In the genomic region with DNA sequence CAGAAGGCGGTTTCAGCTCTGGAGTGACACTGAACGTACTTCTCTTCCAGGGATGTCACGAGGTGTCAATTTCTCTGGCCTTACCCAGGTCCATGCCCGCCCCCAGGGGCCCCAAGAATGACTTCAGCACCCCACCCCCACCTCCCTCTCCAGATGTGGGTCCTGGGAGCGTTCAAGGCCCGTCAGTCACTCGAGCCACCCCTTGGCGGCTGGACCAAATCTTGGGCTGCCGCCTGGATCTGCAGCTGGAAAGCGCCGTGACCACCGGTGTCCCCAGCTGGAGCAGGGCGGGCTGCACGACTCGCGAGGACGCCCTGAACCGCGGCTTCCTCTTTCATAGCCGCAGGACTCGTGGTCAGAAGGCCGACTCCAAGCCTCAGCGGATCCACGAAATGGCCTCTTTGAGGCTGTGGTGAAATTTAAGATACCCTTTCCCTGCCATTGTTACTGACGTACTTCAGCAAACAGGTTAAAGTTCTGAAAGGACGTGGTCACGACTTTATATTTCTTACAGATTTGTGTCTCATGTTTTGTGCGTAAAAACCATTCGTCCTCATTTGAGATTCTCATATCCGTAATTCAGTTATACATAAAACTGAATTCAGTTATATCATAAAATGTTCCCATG, we compare ENCODE assay signal across 8 cellular contexts. TPM values are rescaled to one million over a fixed set of nuclear protein-coding genes. Genes with fewer than 3 reads are reported as not detected.
DNase-seq lines count a peak whose midpoint lies in the region; ATAC-seq and TF ChIP-seq lines count a peak whose summit lies in the region.

No MANE protein-coding gene starts in this region.

- H3K36me3 ChIP-seq in adipocyte (ENCODE audit: control insufficient read depth, insufficient read depth, low read length, severe bottlenecking) (peaks cover 13% of the 10 kb centered on the region), osteoblast (ENCODE audit: insufficient read depth, low read length) (peaks cover 12% of the 10 kb centered on the region), upper lobe of left lung (peaks cover 0 to 8% (median 0%) of the 10 kb centered on the region in 4 donors)

- no peaks in the 10 kb centered on the region for H4K20me1 ChIP-seq in osteoblast (ENCODE audit: insufficient read depth, low read length)

- H3K9me3 ChIP-seq in adipocyte (ENCODE audit: control insufficient read depth, low read length), result no peaks in the 10 kb centered on the region
- no peaks in the 10 kb centered on the region for H3K9me3 ChIP-seq in osteoblast (ENCODE audit: low read depth, low read length)
- H3K9me3 ChIP-seq in upper lobe of left lung, result no peaks in the 10 kb centered on the region

- H3K27ac ChIP-seq in osteoblast (ENCODE audit: low read depth, low read length) (peak overlapping the region; percentile 86), upper lobe of left lung (peak overlapping the region; percentile 88 to 97 (median 92))

- H2AFZ ChIP-seq in osteoblast (ENCODE audit: low read length), result peak overlapping the region; percentile 97

- H3K4me1 ChIP-seq in adipocyte (ENCODE audit: control insufficient read depth, insufficient read depth, low read length), result peaks cover 25% of the 10 kb centered on the region
- H3K4me1 ChIP-seq in osteoblast (ENCODE audit: insufficient read depth, low read length), result peaks cover 3% of the 10 kb centered on the region
- H3K4me1 ChIP-seq in upper lobe of left lung, result peaks cover 7 to 17% (median 14%) of the 10 kb centered on the region in 4 donors

- H3K4me3 ChIP-seq in adipocyte (ENCODE audit: low read length) (peak overlapping the region; percentile 89), osteoblast (ENCODE audit: insufficient read depth, low read length) (peak overlapping the region; percentile 79), upper lobe of left lung (peak overlapping the region; percentile 47 to 63 (median 54))

- TF ChIP-seq CTCF in osteoblast (IDR thresholded peaks at IDR 0.05; ENCODE audit: extremely low read depth, low read depth, low read length), result no peak
- TF ChIP-seq CTCF in upper lobe of left lung (IDR thresholded peaks at IDR 0.05), result no peak

- H3K9ac ChIP-seq in adipocyte (ENCODE audit: low read length), result peak overlapping the region; percentile 85

- peak overlapping the region; percentile 100 for H3K4me2 ChIP-seq in osteoblast (ENCODE audit: insufficient read depth, low read length)

- TF ChIP-seq EP300 in upper lobe of left lung (IDR thresholded peaks at IDR 0.05), result no peak

- 3% methylated on average over 19 to 22 of the region's 30 CpGs for WGBS in upper lobe of left lung, 2 donors

- DNase-seq in ELR (ENCODE audit: low read depth), result peak; percentile 77
- DNase-seq in H4 (ENCODE audit: low spot score), result peak; percentile 62
- DNase-seq in Kasumi-1 (lab: John Stamatoyannopoulos, UW), result peak; percentile 64 to 73
- DNase-seq in adipocyte (ENCODE audit: low read depth), result peak; percentile 84
- DNase-seq in Right ventricle myocardium superior, result peak; percentile 89
- DNase-seq in osteoblast (ENCODE audit: insufficient read length, low spot score, missing footprints), result peak; percentile 86
- peak; percentile 86 to 92 for DNase-seq in upper lobe of left lung

- no peak for TF ChIP-seq POLR2A in upper lobe of left lung (IDR thresholded peaks at IDR 0.05)

- H3K79me2 ChIP-seq in osteoblast (ENCODE audit: insufficient read depth, low read length), result no peaks in the 10 kb centered on the region

- ATAC-seq in SK-N-SH treated with all-trans-retinoic acid at 6 μM for 48 hours, result peak; percentile 54
- peak; percentile 80 for ATAC-seq in Right ventricle myocardium superior (ENCODE audit: poor library complexity)
- ATAC-seq in upper lobe of left lung (ENCODE audit: low FRiP score in 2 of 2), result peak; percentile 85 to 86

- H3K27me3 ChIP-seq in adipocyte (replicated peaks; ENCODE audit: control insufficient read depth, insufficient read depth, low read length), result no peaks in the 10 kb centered on the region
- H3K27me3 ChIP-seq in osteoblast (ENCODE audit: insufficient read depth, low read length), result no peaks in the 10 kb centered on the region
- no peaks in the 10 kb centered on the region for H3K27me3 ChIP-seq in upper lobe of left lung

- intact Hi-C loops in Right ventricle myocardium superior (cut with DNase I), result no loop called here

TF ChIP-seq in SK-N-SH treated with all-trans-retinoic acid at 6 μM for 48 hours, 23 proteins besides CTCF, POLR2A, EP300 and RAD21:
- TF ChIP-seq PPARA (CRISPR knock-in tag; IDR thresholded peaks at IDR 0.05; ENCODE audit: borderline replicate concordance) (no peak), CREB5 (CRISPR knock-in tag; IDR thresholded peaks at IDR 0.05; ENCODE audit: low read depth) (no peak), RARB (CRISPR knock-in tag; IDR thresholded peaks at IDR 0.05) (no peak), ZFP3 (CRISPR knock-in tag; IDR thresholded peaks at IDR 0.05) (no peak), SNAI2 (CRISPR knock-in tag; IDR thresholded peaks at IDR 0.05) (no peak), TCF4 (CRISPR knock-in tag; IDR thresholded peaks at IDR 0.05; ENCODE audit: borderline replicate concordance) (peak; percentile 40; the same call in 1 of the 2 replicates), ISL1 (CRISPR knock-in tag; IDR thresholded peaks at IDR 0.05) (no peak)
TF ChIP-seq in SK-N-SH treated with all-trans-retinoic acid at 6 μM for 48 hours: peak in this region for 1.

RNA-seq across cellular contexts. Expression of gene TRIM38, which starts 29.3 kb away (rescaled TPM):
- total RNA-seq in H4 (2014; rRNA removed; shearing (Covaris generic)), result 4.7 and 7.1 TPM in 2 replicates
- total RNA-seq in Right ventricle myocardium superior, result 2.3 TPM
- total RNA-seq in osteoblast, result 13.0 and 13.3 TPM in 2 replicates
- total RNA-seq in upper lobe of left lung, result 10 to 100 TPM in 5 of 6 donors, 1 to 10 TPM in 1; 9.0 to 22.0 (median 14.7) TPM

Comparison
In these comparisons a context has a peak if more than half of its experiments do, and no peak if none do; other contexts are left out.
1. Peak in every context shown above with its lines: DNase-seq, ATAC-seq, H3K4me3 ChIP-seq and H3K27ac ChIP-seq.